10 cellular contexts compared by ENCODE assay signal in the genomic region with DNA sequence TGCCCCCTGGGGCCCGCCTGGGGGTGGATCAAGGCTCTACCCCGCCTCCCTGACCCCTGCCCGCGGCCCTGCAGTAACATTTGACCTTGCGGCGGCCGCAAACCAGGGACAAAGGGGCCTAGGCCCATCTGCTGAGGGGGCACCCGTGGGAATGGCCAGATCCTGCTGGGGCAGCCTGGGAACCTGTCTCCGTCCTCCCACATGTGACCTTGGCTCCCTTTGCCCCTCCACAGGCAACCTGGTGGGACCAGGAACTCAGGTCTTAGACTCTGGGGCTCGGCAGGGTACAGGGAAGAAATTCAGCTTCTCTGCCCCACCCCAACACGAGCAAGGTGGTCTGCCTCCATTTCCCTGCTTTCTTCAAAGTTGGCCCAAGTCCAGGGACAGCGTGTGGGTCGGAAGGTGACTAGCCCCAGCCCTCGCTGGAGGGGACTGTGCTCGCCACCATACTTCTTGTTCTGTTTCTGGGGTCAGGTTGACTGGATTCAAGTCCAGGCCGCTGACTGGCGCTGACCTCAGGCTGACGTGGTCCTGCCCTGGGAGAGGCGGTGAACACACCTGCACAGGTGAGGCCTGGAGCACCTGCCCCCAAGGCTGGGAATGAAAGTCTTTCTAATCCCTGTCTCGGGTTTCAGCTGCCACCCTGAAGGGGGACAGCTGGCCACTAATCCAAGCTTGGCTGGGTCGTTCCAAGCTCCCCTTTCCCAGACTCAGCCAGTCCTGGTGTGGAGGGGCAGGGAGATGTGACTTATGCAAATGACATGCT. TPM values are rescaled to one million over a fixed set of nuclear protein-coding genes. Genes with fewer than 3 reads are reported as not detected.
A peak's percentile ranks its signal among the peaks of the same experiment; 100 is the strongest.
DNase-seq lines count a peak whose midpoint lies in the region; ATAC-seq and TF ChIP-seq lines count a peak whose summit lies in the region.
"Had no signal": no experiment of that assay in that cellular context is flagged by ENCODE, and none has a peak within 500 bp of the region (broad histone marks: within the 10 kb centered on the region; RNA-seq: fewer than 3 reads in every experiment).

No MANE protein-coding gene starts in this region.

- peak overlapping the region; percentile 9 to 21 (median 14) for H3K4me3 Mint-ChIP-seq in T-cell

- no peak for TF ChIP-seq CTCF in GM13977 (IDR thresholded peaks at IDR 0.05; ENCODE audit: extremely low read depth, insufficient read depth, missing control alignments)

- DNase-seq in T-cell (no peak), GM13977 (ENCODE audit: low spot score) (no peak), SKM-1 treated with dmso at 0.1 percent for 144 hours (lab: John Stamatoyannopoulos, UW; ENCODE audit: unreplicated experiment) (no peak)
- DNase-seq: activated CD4-positive, CD25-positive, alpha-beta regulatory T cell treated with anti-CD3 and anti-CD28 coated beads, Interleukin-2, amount 50 U/mL, for 72 hours; amniotic stem cell; NCI-H446; psoas muscle had no signal

- no peak for ATAC-seq in T-cell (replicated peaks in 1 of 4)
- ATAC-seq in HG03039 (IDR thresholded peaks at IDR 0.05; ENCODE audit: unreplicated experiment): no peak
- ATAC-seq: psoas muscle had no signal

- no peak overlapping the region for H3K27ac Mint-ChIP-seq in T-cell

- peaks cover 27% of the 10 kb centered on the region for H3K4me1 ChIP-seq in HUES48 (ENCODE audit: control insufficient read depth, insufficient read depth, low read length)
- H3K4me1 ChIP-seq in mucosa of stomach (ENCODE audit: control insufficient read depth, insufficient read depth, low read length): peaks cover 38% of the 10 kb centered on the region

- H3K27me3 ChIP-seq in HUES48 (ENCODE audit: control insufficient read depth, insufficient read depth, low read length): no peaks in the 10 kb centered on the region
- H3K27me3 ChIP-seq in mucosa of stomach (ENCODE audit: control insufficient read depth, insufficient read depth, low read length): no peaks in the 10 kb centered on the region

- H3K9me3 Mint-ChIP-seq in T-cell: no peaks in the 10 kb centered on the region

- peak overlapping the region; percentile 33 for H3K9ac ChIP-seq in HUES48 (ENCODE audit: low read depth, low read length)
- H3K9ac ChIP-seq in mucosa of stomach (ENCODE audit: low read length): peak overlapping the region; percentile 43

- peaks cover 5 to 7% of the 10 kb centered on the region in 2 donors for H3K27me3 Mint-ChIP-seq in T-cell

- in situ Hi-C loops in GM13977 (cut with MboI; ENCODE audit: low pct_unique_long_range_greater_than_20kb, low sequenced_read_pairs, unreplicated experiment): no loop called here

- peak overlapping the region; percentile 96 for H3K27ac ChIP-seq in HUES48 (ENCODE audit: low read depth, low read length)
- H3K27ac ChIP-seq: psoas muscle had no signal

- H3K4me1 Mint-ChIP-seq in T-cell: peaks cover 0 to 16% (median 4%) of the 10 kb centered on the region in 3 donors

- no peaks in the 10 kb centered on the region for H3K9me3 ChIP-seq in HUES48 (ENCODE audit: control insufficient read depth, insufficient read depth, low read length)
- no peaks in the 10 kb centered on the region for H3K9me3 ChIP-seq in mucosa of stomach (ENCODE audit: control insufficient read depth, low read length)
- H3K9me3 ChIP-seq: psoas muscle had no signal

- H3K36me3 ChIP-seq in HUES48 (ENCODE audit: control insufficient read depth, insufficient read depth, low read length) (0 out of 2 replicates have a peak, but pooled peaks cover 3% of the 10 kb centered on the region), mucosa of stomach (ENCODE audit: control insufficient read depth, insufficient read depth, low read length) (no peaks in the 10 kb centered on the region)

- H3K4me3 ChIP-seq in HUES48 (ENCODE audit: low read depth, low read length): peak overlapping the region; percentile 42
- H3K4me3 ChIP-seq in mucosa of stomach (ENCODE audit: low read length): no peak overlapping the region
- H3K4me3 ChIP-seq: psoas muscle had no signal

- CTCF ChIA-PET in T-cell (lab: Charles Lee): interaction anchor here in 1 of 2 donors (0.7 kb wide), 1 partner anchor 169 kb away, joined by 3 read pairs; no protein-coding TSS in a partner anchor

- POLR2A ChIA-PET in T-cell (lab: Charles Lee): interaction anchor here in 1 of 2 donors (0.6 kb wide), 1 partner anchor 19 kb away, joined by 3 read pairs; a partner anchor contains a TSS

- no peaks in the 10 kb centered on the region for H3K36me3 Mint-ChIP-seq in T-cell

RNA-seq across cellular contexts. Expression of a gene that starts 2.5 kb away (rescaled TPM):
- total RNA-seq in T-cell: 1 to 10 TPM in 4 of 5 donors, under 1 TPM in 1; 0.55 to 6.4 (median 2.8) TPM

RNA-seq across cellular contexts. Expression of a gene that starts 16.4 kb away (rescaled TPM):
- total RNA-seq in T-cell: under 1 TPM in 4 of 5 donors, not detected in 1; 0.10 to 0.61 (median 0.38) TPM

RNA-seq across cellular contexts. Expression of a gene that starts 19.0 kb away (rescaled TPM):
- 100 to 1,000 TPM in 3 of 5 donors, 10 to 100 TPM in 2; 76.7 to 130 (median 117) TPM for total RNA-seq in T-cell

RNA-seq across cellular contexts. Expression of a gene that starts 22.2 kb away (rescaled TPM):
- total RNA-seq in T-cell: 10 to 100 TPM; 21.5 to 33.3 (median 23.0) TPM

RNA-seq across cellular contexts. Expression of a gene that starts 33.0 kb away (rescaled TPM):
- total RNA-seq in T-cell: 10 to 100 TPM; 23.8 to 45.2 (median 38.6) TPM
